Comparison of ENCODE assay signal across 8 cellular contexts in the genomic region with DNA sequence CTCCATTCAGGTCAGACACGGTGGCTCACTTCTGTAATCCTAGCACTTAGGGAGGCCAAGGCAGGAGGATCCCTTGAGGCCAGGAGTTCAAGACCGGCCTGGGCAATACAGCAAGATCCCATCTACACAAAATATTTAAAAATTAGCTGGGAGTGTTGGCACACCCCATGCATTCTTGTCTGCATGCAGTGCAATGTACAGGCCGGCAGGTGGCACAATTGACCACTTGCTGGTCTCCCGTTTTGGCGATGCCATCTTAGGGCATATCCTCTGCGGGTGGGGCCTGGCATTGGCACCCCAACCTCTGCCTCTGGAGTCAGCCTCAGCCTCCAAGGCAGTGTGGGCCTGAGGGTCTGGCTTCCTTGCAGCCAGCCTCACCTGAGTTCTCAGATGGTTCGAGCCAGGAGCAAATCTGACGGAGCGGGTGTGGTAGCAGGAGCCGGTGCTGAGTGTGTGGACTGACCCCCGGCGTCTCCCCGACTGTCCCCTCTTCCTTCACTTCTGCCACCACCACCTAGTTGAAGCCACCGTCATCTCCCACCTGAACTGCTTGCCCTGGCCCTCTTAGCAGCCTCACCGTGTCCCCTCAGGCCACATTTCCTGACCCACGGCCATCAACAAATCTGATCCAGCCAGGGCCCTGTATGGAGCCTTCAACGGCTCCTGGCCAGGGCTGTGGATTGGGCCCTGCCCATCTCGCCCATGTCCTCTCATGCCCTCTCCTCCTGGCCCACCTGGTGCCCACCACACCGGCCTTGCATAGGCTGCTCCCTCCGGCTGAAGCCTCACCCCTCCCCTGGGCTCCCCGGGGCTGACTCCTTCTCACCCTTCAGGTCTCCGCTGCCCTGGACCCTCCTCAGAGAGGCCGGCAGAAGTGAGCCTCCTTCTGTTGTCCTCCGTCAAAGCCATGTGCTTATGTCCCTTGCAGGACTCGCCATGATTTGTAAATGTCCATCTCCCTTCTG. TPM values are rescaled to one million over a fixed set of nuclear protein-coding genes. Genes with fewer than 3 reads are reported as not detected.
DNase-seq lines count a peak whose midpoint lies in the region; ATAC-seq and TF ChIP-seq lines count a peak whose summit lies in the region.

No MANE protein-coding gene starts in this region.

- no peaks in the 10 kb centered on the region for H3K4me1 ChIP-seq in colonic mucosa

- ATAC-seq in memory B cell (ENCODE audit: low read depth), result peak; percentile 89
- ATAC-seq in HG02981 (IDR thresholded peaks at IDR 0.05; ENCODE audit: unreplicated experiment), result no peak

- intact Hi-C loops in colonic mucosa (cut with DNase I), result loop anchor here (5.0 to 10.0 kb wide), 2 partner anchors 192 to 395 kb away; no protein-coding TSS in a partner anchor

- no peaks in the 10 kb centered on the region for H3K9me3 Mint-ChIP-seq in memory B cell

- H3K36me3 Mint-ChIP-seq in memory B cell, result no peaks in the 10 kb centered on the region

- H3K9ac ChIP-seq in colonic mucosa (ENCODE audit: low read depth in 2 of 2, low read length in 2 of 2), result no peak overlapping the region

- no peaks in the 10 kb centered on the region for H3K27me3 ChIP-seq in colonic mucosa

- H3K4me3 Mint-ChIP-seq in memory B cell, result no peak overlapping the region

- H3K4me1 Mint-ChIP-seq in memory B cell, result peaks cover 7% of the 10 kb centered on the region

- H3K4me3 ChIP-seq in colonic mucosa, result no peak overlapping the region

- peak; percentile 85 for TF ChIP-seq CTCF in colonic mucosa (IDR thresholded peaks at IDR 0.05)

- no peaks in the 10 kb centered on the region for H3K9me3 ChIP-seq in colonic mucosa

- H3K36me3 ChIP-seq in colonic mucosa, result no peaks in the 10 kb centered on the region

- DNase-seq in NK-92 treated with Interleukin-12 subunit alpha and Interleukin-12 subunit beta, amount 100 ng/mL, for 24 hours (lab: John Stamatoyannopoulos, UW), result peak; percentile 42
- no peak for DNase-seq in NK-92 (lab: John Stamatoyannopoulos, UW; ENCODE audit: unreplicated experiment)
- DNase-seq in NCI-H2196 (lab: John Stamatoyannopoulos, UW; ENCODE audit: unreplicated experiment), result peak; percentile 60
- DNase-seq in activated CD4-positive, alpha-beta T cell treated with anti-CD3 and anti-CD28 coated beads for 48 hours, result peak; percentile 78
- DNase-seq in colonic mucosa, result peak; percentile 31
- DNase-seq in memory B cell (ENCODE audit: low spot score in 2 of 2), result peak; percentile 69 to 71
- peak; percentile 44 to 59 for DNase-seq in stimulated activated CD8-positive, alpha-beta memory T cell treated with anti-CD3 and anti-CD28 coated beads, Interleukin-2, amount 100 ng/mL, for 1 hour (ENCODE audit: low read depth in 2 of 2)

- H3K27ac Mint-ChIP-seq in memory B cell, result no peak overlapping the region

- no peak overlapping the region for H3K27ac ChIP-seq in colonic mucosa

- no peaks in the 10 kb centered on the region for H3K27me3 Mint-ChIP-seq in memory B cell

RNA-seq across cellular contexts. Expression of a gene that starts 44.0 kb away (rescaled TPM):
- under 1 TPM; 0.11 to 0.72 TPM for total RNA-seq in colonic mucosa
